10 cellular contexts compared by ENCODE assay signal in the genomic region with DNA sequence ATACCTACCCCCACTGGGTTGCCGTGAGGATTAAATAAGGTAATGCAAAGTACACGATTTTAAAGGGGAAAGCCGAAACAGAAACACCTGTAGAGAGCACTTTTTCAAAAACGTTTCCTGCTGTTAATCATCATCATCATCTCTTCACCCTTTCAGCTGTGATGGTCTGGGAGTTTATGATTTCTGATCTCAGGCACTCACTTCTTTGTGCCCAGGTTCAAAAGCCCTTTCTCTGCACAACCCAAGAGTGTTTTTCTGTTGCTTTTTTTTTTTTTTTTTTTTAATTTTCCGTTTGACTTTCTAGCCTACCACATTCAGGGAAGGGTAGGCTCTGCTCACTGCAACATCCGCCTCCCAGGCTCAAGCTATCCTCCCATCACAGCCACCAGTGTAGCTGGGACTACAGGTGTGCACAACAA. TPM values are rescaled to one million over a fixed set of nuclear protein-coding genes. Genes with fewer than 3 reads are reported as not detected.
A peak's percentile ranks its signal among the peaks of the same experiment; 100 is the strongest.
DNase-seq lines count a peak whose midpoint lies in the region; ATAC-seq and TF ChIP-seq lines count a peak whose summit lies in the region.
"Had no signal": no experiment of that assay in that cellular context is flagged by ENCODE, and none has a peak within 500 bp of the region (broad histone marks: within the 10 kb centered on the region; RNA-seq: fewer than 3 reads in every experiment).

No MANE protein-coding gene starts in this region.

- WGBS in esophagus squamous epithelium, 2 donors = 24 to 30% methylated on average over 6 of the region's 6 CpGs
- WGBS in testis, 2 donors = 48 to 51% methylated on average over 6 of the region's 6 CpGs

- DNase-seq in activated T-cell treated with anti-CD3 and anti-CD28 coated beads, Interleukin-2, amount 50 U/mL, for 24 hours = no peak
- DNase-seq in activated T-cell treated with anti-CD3 and anti-CD28 coated beads for 4 hours (no peak), RWPE1 (ENCODE audit: low spot score) (no peak), esophagus squamous epithelium (lab: John Stamatoyannopoulos, UW) (no peak), DMS 273 treated with DMSO at 0.1 percent for 48 hours (lab: John Stamatoyannopoulos, UW) (no peak), testis (no peak)

- H3K4me3 Mint-ChIP-seq in activated T-cell treated with anti-CD3 and anti-CD28 coated beads, Interleukin-2, amount 50 U/mL, for 24 hours = peak overlapping the region; percentile 99
- peak overlapping the region; percentile 96 for H3K4me3 Mint-ChIP-seq in stimulated activated naive CD8-positive, alpha-beta T cell treated with anti-CD3 and anti-CD28 coated beads, Interleukin-15, Interleukin-2, amounts not matched to agents 100 ng/mL and 50 ng/mL, for 24 hours

- POLR2A ChIA-PET in RWPE1 (lab: Yijun Ruan, JAX; ENCODE audit: low non-redundant PET) = no interaction called here

- H3K4me1 ChIP-seq in esophagus squamous epithelium = peaks cover 6 to 23% (median 8%) of the 10 kb centered on the region in 3 donors
- H3K4me1 ChIP-seq in testis = peaks cover 6% of the 10 kb centered on the region

- TF ChIP-seq POLR2A in esophagus squamous epithelium (IDR thresholded peaks at IDR 0.05) (no peak), testis (IDR thresholded peaks at IDR 0.05) (no peak)

- H3K27ac ChIP-seq in RWPE1 (peak overlapping the region; percentile 42), esophagus squamous epithelium (peak overlapping the region in 3 of 4 donors; percentile 11 to 86 (median 70)), testis (no peak overlapping the region)

- CTCF ChIA-PET in RWPE1 (lab: Yijun Ruan, JAX) = interaction anchor here (0.8 to 1.6 kb wide), 3 partner anchors 13 to 47 kb away, joined by 4 to 8 read pairs (median 4); partner anchors contain the start of gene CRYBG2

- no peak for TF ChIP-seq CTCF in RWPE1 (conservative IDR thresholded peaks at IDR 0.05; ENCODE audit: low read depth)
- TF ChIP-seq CTCF in esophagus squamous epithelium (IDR thresholded peaks at IDR 0.05) = no peak
- no peak for TF ChIP-seq CTCF in testis (IDR thresholded peaks at IDR 0.05)

- no peaks in the 10 kb centered on the region for H3K9me3 Mint-ChIP-seq in activated T-cell treated with anti-CD3 and anti-CD28 coated beads, Interleukin-2, amount 50 U/mL, for 24 hours
- H3K9me3 Mint-ChIP-seq in stimulated activated naive CD8-positive, alpha-beta T cell treated with anti-CD3 and anti-CD28 coated beads, Interleukin-15, Interleukin-2, amounts not matched to agents 100 ng/mL and 50 ng/mL, for 24 hours = no peaks in the 10 kb centered on the region

- H3K36me3 ChIP-seq in esophagus squamous epithelium (no peaks in the 10 kb centered on the region), testis (ENCODE audit: low read depth, missing control alignments) (no peaks in the 10 kb centered on the region)

- H3K4me3 ChIP-seq in esophagus squamous epithelium (no peak overlapping the region), testis (peak overlapping the region in 1 of 2 donors; percentile 80)

- H3K9me3 ChIP-seq in esophagus squamous epithelium = no peaks in the 10 kb centered on the region
- H3K9me3 ChIP-seq in testis = no peaks in the 10 kb centered on the region

- intact Hi-C loops in esophagus squamous epithelium (cut with DNase I) = no loop called here
- intact Hi-C loops in testis (cut with DNase I; ENCODE audit: low total_unique reads) = no loop called here

- H3K36me3 Mint-ChIP-seq in activated T-cell treated with anti-CD3 and anti-CD28 coated beads, Interleukin-2, amount 50 U/mL, for 24 hours (ENCODE audit: low read depth) = peaks cover 5% of the 10 kb centered on the region
- H3K36me3 Mint-ChIP-seq in stimulated activated naive CD8-positive, alpha-beta T cell treated with anti-CD3 and anti-CD28 coated beads, Interleukin-15, Interleukin-2, amounts not matched to agents 100 ng/mL and 50 ng/mL, for 24 hours (ENCODE audit: low read depth) = no peaks in the 10 kb centered on the region

- H3K27me3 ChIP-seq in esophagus squamous epithelium (no peaks in the 10 kb centered on the region), testis (no peaks in the 10 kb centered on the region)

- no peak for ATAC-seq in HG02884 (IDR thresholded peaks at IDR 0.05; ENCODE audit: unreplicated experiment)

- no peaks in the 10 kb centered on the region for H3K27me3 Mint-ChIP-seq in activated T-cell treated with anti-CD3 and anti-CD28 coated beads, Interleukin-2, amount 50 U/mL, for 24 hours
- no peaks in the 10 kb centered on the region for H3K27me3 Mint-ChIP-seq in stimulated activated naive CD8-positive, alpha-beta T cell treated with anti-CD3 and anti-CD28 coated beads, Interleukin-15, Interleukin-2, amounts not matched to agents 100 ng/mL and 50 ng/mL, for 24 hours

- H3K4me1 Mint-ChIP-seq in activated T-cell treated with anti-CD3 and anti-CD28 coated beads, Interleukin-2, amount 50 U/mL, for 24 hours (ENCODE audit: low read depth) = peaks cover 32% of the 10 kb centered on the region
- H3K4me1 Mint-ChIP-seq in stimulated activated naive CD8-positive, alpha-beta T cell treated with anti-CD3 and anti-CD28 coated beads, Interleukin-15, Interleukin-2, amounts not matched to agents 100 ng/mL and 50 ng/mL, for 24 hours (ENCODE audit: low read depth) = peaks cover 47% of the 10 kb centered on the region

- H3K27ac Mint-ChIP-seq in activated T-cell treated with anti-CD3 and anti-CD28 coated beads, Interleukin-2, amount 50 U/mL, for 24 hours = peak overlapping the region; percentile 97
- peak overlapping the region; percentile 94 for H3K27ac Mint-ChIP-seq in stimulated activated naive CD8-positive, alpha-beta T cell treated with anti-CD3 and anti-CD28 coated beads, Interleukin-15, Interleukin-2, amounts not matched to agents 100 ng/mL and 50 ng/mL, for 24 hours

RNA-seq across cellular contexts. Expression of gene UBXN11, which starts 0.9 kb away (rescaled TPM):
- total RNA-seq in esophagus squamous epithelium (1 to 10 TPM; 3.2 to 9.2 (median 3.7) TPM), testis (10 to 100 TPM; 39.7 to 51.7 TPM)
- polyA plus RNA-seq in testis (ENCODE audit: insufficient read depth, low read depth, low replicate concordance) = 65.9 TPM

RNA-seq across cellular contexts. Expression of gene CD52, which starts 10.4 kb away (rescaled TPM):
- total RNA-seq in esophagus squamous epithelium (10 to 100 TPM in 2 of 4 donors, 1 to 10 TPM in 2; 1.9 to 22.1 (median 9.4) TPM), testis (1 to 10 TPM in 1 of 2 donors, not detected in 1; 3.0 TPM)
- 23.8 TPM for polyA plus RNA-seq in testis (ENCODE audit: insufficient read depth, low read depth, low replicate concordance)
- total RNA-seq: glomerular endothelial cell, RPMI7951 had no signal

RNA-seq across cellular contexts. Expression of gene SH3BGRL3, which starts 27.5 kb away (rescaled TPM):
- total RNA-seq in esophagus squamous epithelium = 100 to 1,000 TPM in 2 of 4 donors, 10 to 100 TPM in 2; 76.9 to 163 (median 106) TPM
- 10 to 100 TPM; 24.4 to 25.4 TPM for total RNA-seq in testis
- 76.6 TPM for polyA plus RNA-seq in testis (ENCODE audit: insufficient read depth, low read depth, low replicate concordance)

RNA-seq across cellular contexts. Expression of gene CRYBG2, which starts 46.6 kb away (rescaled TPM):
- total RNA-seq in esophagus squamous epithelium = 100 to 1,000 TPM in 3 of 4 donors, 10 to 100 TPM in 1; 35.8 to 305 (median 122) TPM
- 1 to 10 TPM; 4.9 to 5.6 TPM for total RNA-seq in testis
- polyA plus RNA-seq in testis (ENCODE audit: insufficient read depth, low read depth, low replicate concordance) = 12.9 TPM
- total RNA-seq: glomerular endothelial cell, RPMI7951 had no signal

Comparison
In these comparisons a context has a peak if more than half of its experiments do, and no peak if none do; other contexts are left out.
1. H3K27ac ChIP-seq: peak in RWPE1 (single experiment) and esophagus squamous epithelium (3 of 4); none in testis (0 of 2).
2. RNA of gene UBXN11, which starts 0.9 kb away (total RNA-seq): 39.7 to 51.7 TPM in testis; 3.2 to 9.2 TPM in esophagus squamous epithelium; every median in the first group is over 4 times any median in the second.